21 cellular contexts compared by ENCODE assay signal in the genomic region with DNA sequence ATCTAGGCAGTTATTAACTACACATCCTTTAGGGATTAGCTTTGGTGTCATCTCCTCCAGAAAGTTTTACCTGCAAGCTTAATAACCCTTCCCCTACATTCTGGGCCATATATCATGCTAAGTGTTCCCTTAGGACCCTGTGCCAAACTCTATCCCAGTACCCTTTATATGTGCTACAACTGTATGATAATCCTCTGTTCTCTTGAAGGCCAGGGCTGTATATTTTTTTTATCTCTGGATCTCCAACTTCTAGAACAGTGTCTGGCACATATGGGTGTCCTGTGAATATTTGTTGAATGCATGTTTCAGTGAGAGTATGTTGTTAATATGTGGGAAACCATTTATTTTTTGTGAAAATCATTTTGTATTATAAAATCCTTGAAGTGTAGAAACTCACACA.
DNase-seq lines count a peak whose midpoint lies in the region; ATAC-seq and TF ChIP-seq lines count a peak whose summit lies in the region.
"Had no signal": no experiment of that assay in that cellular context is flagged by ENCODE, and none has a peak within 500 bp of the region (broad histone marks: within the 10 kb centered on the region; RNA-seq: fewer than 3 reads in every experiment).

No MANE protein-coding gene starts in this region.

- H3K27me3 Mint-ChIP-seq in activated CD4-positive, alpha-beta T cell treated with anti-CD3 and anti-CD28 coated beads, Interleukin-2, amount 10 ng/mL, durations not matched to agents 24 days and 14 days: peaks cover 18% of the 10 kb centered on the region
- peaks cover 26% of the 10 kb centered on the region for H3K27me3 Mint-ChIP-seq in neural progenitor cell (ENCODE audit: insufficient read depth, low read depth)

- no peak overlapping the region for H3K4me3 ChIP-seq in WERI-Rb-1 (ENCODE audit: low read depth, low read length)
- no peak overlapping the region for H3K4me3 ChIP-seq in neural progenitor cell
- no peak overlapping the region for H3K4me3 ChIP-seq in body of pancreas
- H3K4me3 ChIP-seq: BLaER1, GM12878, HAP-1 had no signal

- no peaks in the 10 kb centered on the region for H3K9me3 Mint-ChIP-seq in activated CD4-positive, alpha-beta T cell treated with anti-CD3 and anti-CD28 coated beads, Interleukin-2, amount 10 ng/mL, durations not matched to agents 24 days and 14 days
- H3K9me3 Mint-ChIP-seq in neural progenitor cell: no peaks in the 10 kb centered on the region
- H3K9me3 Mint-ChIP-seq: CD4-positive, CD25-positive, alpha-beta regulatory T cell; CD8-positive, alpha-beta T cell had no signal

- DNase-seq in activated CD4-positive, alpha-beta T cell treated with anti-CD3 and anti-CD28 coated beads, Interleukin-2, amount 10 ng/mL, durations not matched to agents 24 days and 14 days: peak; percentile 22
- no peak for DNase-seq in activated CD4-positive, alpha-beta T cell treated with anti-CD3 and anti-CD28 coated beads for 4 hours
- DNase-seq in NCI-H82 (lab: John Stamatoyannopoulos, UW): peak; percentile 81
- DNase-seq in WERI-Rb-1: no peak
- DNase-seq in neural progenitor cell (ENCODE audit: low spot score): no peak
- DNase-seq in 8988T: no peak
- no peak for DNase-seq in body of pancreas
- DNase-seq: Caco-2; CD4-positive, CD25-positive, alpha-beta regulatory T cell; CD8-positive, alpha-beta T cell; DMS 273 treated with DMSO at 0.1 percent for 48 hours; DMS79; EL; GDM1; GOT3 had no signal

- H3K27ac Mint-ChIP-seq in activated CD4-positive, alpha-beta T cell treated with anti-CD3 and anti-CD28 coated beads, Interleukin-2, amount 10 ng/mL, durations not matched to agents 24 days and 14 days: no peak overlapping the region
- no peak overlapping the region for H3K27ac Mint-ChIP-seq in neural progenitor cell
- H3K27ac Mint-ChIP-seq: B cell; CD8-positive, alpha-beta T cell had no signal

- no peak overlapping the region for H2AFZ ChIP-seq in neural progenitor cell (replicated peaks)

- intact Hi-C loops in activated CD4-positive, alpha-beta T cell treated with anti-CD3 and anti-CD28 coated beads, Interleukin-2, amount 10 ng/mL, durations not matched to agents 24 days and 14 days (cut with micrococcal nuclease): loop anchor here (10.0 kb wide), 1 partner anchor 149 kb away; the partner anchor contains the start of gene SIX6
- intact Hi-C loops in body of pancreas (cut with DNase I): loop anchor here (10.0 kb wide), 1 partner anchor 899 kb away; no protein-coding TSS in a partner anchor

- ATAC-seq in GM19324 (IDR thresholded peaks at IDR 0.05; ENCODE audit: low FRiP score, unreplicated experiment): no peak
- no peak for ATAC-seq in body of pancreas
- ATAC-seq: CD8-positive, alpha-beta T cell; GM12878 had no signal

- H3F3A ChIP-seq in neural progenitor cell (ENCODE audit: low read depth): peaks cover 42% of the 10 kb centered on the region

- no peaks in the 10 kb centered on the region for H3K79me2 ChIP-seq in neural progenitor cell (ENCODE audit: low read depth)

- H3K27ac ChIP-seq in WERI-Rb-1 (peak overlapping the region; percentile 79), neural progenitor cell (no peak overlapping the region), body of pancreas (no peak overlapping the region)
- H3K27ac ChIP-seq: BLaER1, C4-2B had no signal

- H3K36me3 Mint-ChIP-seq in activated CD4-positive, alpha-beta T cell treated with anti-CD3 and anti-CD28 coated beads, Interleukin-2, amount 10 ng/mL, durations not matched to agents 24 days and 14 days (ENCODE audit: low read depth): no peaks in the 10 kb centered on the region
- no peaks in the 10 kb centered on the region for H3K36me3 Mint-ChIP-seq in neural progenitor cell
- H3K36me3 Mint-ChIP-seq: CD4-positive, CD25-positive, alpha-beta regulatory T cell; CD8-positive, alpha-beta T cell had no signal

- H3K36me3 ChIP-seq in WERI-Rb-1 (no peaks in the 10 kb centered on the region), neural progenitor cell (peaks cover 11% of the 10 kb centered on the region), body of pancreas (replicated peaks in 1 of 2; ENCODE audit: insufficient read depth in 1 of 2, low read depth in 2 of 2) (no peaks in the 10 kb centered on the region)
- H3K36me3 ChIP-seq: BLaER1, HAP-1 had no signal

- TF ChIP-seq CTCF in WERI-Rb-1 (IDR thresholded peaks at IDR 0.05; ENCODE audit: low read depth, low read length): no peak
- TF ChIP-seq CTCF in neural progenitor cell (IDR thresholded peaks at IDR 0.05): no peak
- TF ChIP-seq CTCF in body of pancreas (IDR thresholded peaks at IDR 0.05): no peak

- no peak for TF ChIP-seq POLR2A in body of pancreas (IDR thresholded peaks at IDR 0.05)

- no peaks in the 10 kb centered on the region for H4K20me1 ChIP-seq in neural progenitor cell (ENCODE audit: low read depth)
- H4K20me1 ChIP-seq: BLaER1 had no signal

- H3K4me1 ChIP-seq in neural progenitor cell (peaks cover 86% of the 10 kb centered on the region), body of pancreas (no peaks in the 10 kb centered on the region)
- H3K4me1 ChIP-seq: BLaER1, Caco-2 had no signal

- no peaks in the 10 kb centered on the region for H3K4me1 Mint-ChIP-seq in activated CD4-positive, alpha-beta T cell treated with anti-CD3 and anti-CD28 coated beads, Interleukin-2, amount 10 ng/mL, durations not matched to agents 24 days and 14 days
- H3K4me1 Mint-ChIP-seq in neural progenitor cell: peaks cover 57% of the 10 kb centered on the region
- H3K4me1 Mint-ChIP-seq: B cell; CD4-positive, CD25-positive, alpha-beta regulatory T cell had no signal

- H3K27me3 ChIP-seq in WERI-Rb-1 (ENCODE audit: insufficient read depth, low read depth, severe bottlenecking): no peaks in the 10 kb centered on the region
- H3K27me3 ChIP-seq in neural progenitor cell: peaks cover 20% of the 10 kb centered on the region
- H3K27me3 ChIP-seq in body of pancreas: no peaks in the 10 kb centered on the region
- H3K27me3 ChIP-seq: BLaER1 had no signal

- H3K9me3 ChIP-seq in WERI-Rb-1 (ENCODE audit: severe bottlenecking): no peaks in the 10 kb centered on the region
- H3K9me3 ChIP-seq in neural progenitor cell (ENCODE audit: low read depth): peaks cover 6% of the 10 kb centered on the region
- H3K9me3 ChIP-seq in body of pancreas: no peaks in the 10 kb centered on the region
- H3K9me3 ChIP-seq: BLaER1, Caco-2, HAP-1 had no signal

- no peak overlapping the region for H3K4me3 Mint-ChIP-seq in activated CD4-positive, alpha-beta T cell treated with anti-CD3 and anti-CD28 coated beads, Interleukin-2, amount 10 ng/mL, durations not matched to agents 24 days and 14 days
- H3K4me3 Mint-ChIP-seq in neural progenitor cell: peak overlapping the region; percentile 2
- H3K4me3 Mint-ChIP-seq: B cell; CD4-positive, CD25-positive, alpha-beta regulatory T cell; CD8-positive, alpha-beta T cell had no signal

- peak overlapping the region; percentile 72 for H3K4me2 ChIP-seq in neural progenitor cell
- H3K4me2 ChIP-seq: BLaER1 had no signal

- H3K9ac ChIP-seq in neural progenitor cell: no peak overlapping the region
- H3K9ac ChIP-seq: BLaER1 had no signal

Comparison
In these comparisons a context has a peak if more than half of its experiments do, and no peak if none do; other contexts are left out.
1. DNase-seq: peak in activated CD4-positive, alpha-beta T cell treated with anti-CD3 and anti-CD28 coated beads, Interleukin-2, amount 10 ng/mL, durations not matched to agents 24 days and 14 days (single experiment) and NCI-H82 (single experiment); none in activated CD4-positive, alpha-beta T cell treated with anti-CD3 and anti-CD28 coated beads for 4 hours (0 of 2), WERI-Rb-1 (single experiment), neural progenitor cell (single experiment), 8988T (single experiment) and body of pancreas (0 of 4).